ENCODE assay signal across 8 cellular contexts in the genomic region with DNA sequence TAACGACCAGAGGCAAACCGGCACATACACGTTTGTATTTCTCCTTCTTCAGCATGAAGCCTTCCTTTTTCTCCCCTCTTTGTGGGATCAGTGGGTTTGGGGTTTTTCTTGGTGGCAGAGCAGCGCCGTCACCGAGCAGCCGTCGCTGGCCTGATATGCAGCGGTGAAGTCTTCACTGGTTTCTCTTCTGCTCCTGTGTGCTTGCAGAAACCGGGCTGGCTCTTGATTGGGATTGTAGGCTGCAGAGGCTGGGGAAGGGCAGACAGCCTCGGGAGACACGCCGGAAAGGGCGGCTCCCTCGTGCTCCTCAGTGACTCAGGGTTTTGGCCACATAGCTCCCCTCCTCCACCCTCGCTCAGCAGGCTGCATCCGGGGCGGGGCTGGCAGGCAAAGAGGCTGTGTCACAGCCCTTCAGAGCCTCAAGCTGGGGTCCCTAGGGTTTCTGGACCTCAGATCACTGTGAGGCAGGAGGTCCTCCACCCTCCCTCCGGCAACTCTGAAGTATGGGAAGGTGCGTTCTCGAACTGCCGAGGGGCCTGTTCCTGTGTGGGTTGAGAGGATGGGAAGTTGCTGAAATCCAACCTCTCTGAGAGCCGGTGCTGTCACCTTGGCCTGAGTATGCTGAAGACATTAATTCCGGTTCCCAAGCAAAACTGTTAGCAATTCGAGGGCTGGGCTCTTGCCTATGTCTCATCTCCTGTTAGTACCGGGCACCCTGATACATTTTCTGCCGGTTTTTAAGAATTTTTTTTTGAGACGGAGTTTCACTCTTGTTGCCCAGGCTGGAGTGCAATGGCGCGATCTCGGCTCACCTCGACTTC.
A peak's percentile ranks its signal among the peaks of the same experiment; 100 is the strongest.
DNase-seq lines count a peak whose midpoint lies in the region; TF ChIP-seq lines count a peak whose summit lies in the region.

No MANE protein-coding gene starts in this region.

- in situ Hi-C loops in astrocyte of the cerebellum (cut with HindIII; ENCODE audit: low sequenced_read_pairs) = no loop called here

- peak; percentile 83 for DNase-seq in GM12864 (ENCODE audit: low read depth)
- DNase-seq in HFF-Myc (ENCODE audit: extremely low read depth, low read depth) = peak; percentile 81
- DNase-seq in MV-4-11 (lab: John Stamatoyannopoulos, UW) = peak; percentile 99
- DNase-seq in T-helper 22 cell (ENCODE audit: low read depth) = peak; percentile 81
- DNase-seq in astrocyte of the cerebellum (ENCODE audit: low read depth) = no peak
- DNase-seq in iPS-NIHi11 (ENCODE audit: low spot score) = peak; percentile 80
- peak; percentile 82 to 88 for DNase-seq in stimulated activated CD4-positive, alpha-beta T cell treated with anti-CD3 and anti-CD28 coated beads, Interleukin-12 subunit alpha, Interleukin-12 subunit beta, amount 100 ng/mL, for 24 hours (ENCODE audit: low read depth in 2 of 2)
- no peak for DNase-seq in NCI-H1092 treated with DMSO at 0.1 percent for 48 hours (lab: John Stamatoyannopoulos, UW)

- H3K4me3 ChIP-seq in GM12864 (ENCODE audit: low read depth, low read length) = peak overlapping the region; percentile 41
- H3K4me3 ChIP-seq in HFF-Myc (replicated peaks; ENCODE audit: low read depth, low read length) = peak overlapping the region; percentile 29
- H3K4me3 ChIP-seq in astrocyte of the cerebellum (ENCODE audit: low read depth, low read length) = peak overlapping the region; percentile 29

- no peak for TF ChIP-seq CTCF in GM12864 (IDR thresholded peaks at IDR 0.05; ENCODE audit: low read depth, low read length, missing control alignments)
- TF ChIP-seq CTCF in HFF-Myc (IDR thresholded peaks at IDR 0.05; ENCODE audit: low read depth, low read length, missing control alignments) = no peak
- TF ChIP-seq CTCF in astrocyte of the cerebellum (IDR thresholded peaks at IDR 0.05; ENCODE audit: low read depth, low read length, missing control alignments) = no peak

Comparison
In these comparisons a context has a peak if more than half of its experiments do, and no peak if none do; other contexts are left out.
1. DNase-seq: peak in GM12864 (single experiment), HFF-Myc (single experiment), MV-4-11 (single experiment), T-helper 22 cell (single experiment), iPS-NIHi11 (single experiment) and stimulated activated CD4-positive, alpha-beta T cell treated with anti-CD3 and anti-CD28 coated beads, Interleukin-12 subunit alpha, Interleukin-12 subunit beta, amount 100 ng/mL, for 24 hours (2 of 2); none in astrocyte of the cerebellum (single experiment) and NCI-H1092 treated with DMSO at 0.1 percent for 48 hours (single experiment).
2. Peak in every context shown above with its lines, with median percentiles within 50 percentile points of each other: H3K4me3 ChIP-seq.